In the genomic region with DNA sequence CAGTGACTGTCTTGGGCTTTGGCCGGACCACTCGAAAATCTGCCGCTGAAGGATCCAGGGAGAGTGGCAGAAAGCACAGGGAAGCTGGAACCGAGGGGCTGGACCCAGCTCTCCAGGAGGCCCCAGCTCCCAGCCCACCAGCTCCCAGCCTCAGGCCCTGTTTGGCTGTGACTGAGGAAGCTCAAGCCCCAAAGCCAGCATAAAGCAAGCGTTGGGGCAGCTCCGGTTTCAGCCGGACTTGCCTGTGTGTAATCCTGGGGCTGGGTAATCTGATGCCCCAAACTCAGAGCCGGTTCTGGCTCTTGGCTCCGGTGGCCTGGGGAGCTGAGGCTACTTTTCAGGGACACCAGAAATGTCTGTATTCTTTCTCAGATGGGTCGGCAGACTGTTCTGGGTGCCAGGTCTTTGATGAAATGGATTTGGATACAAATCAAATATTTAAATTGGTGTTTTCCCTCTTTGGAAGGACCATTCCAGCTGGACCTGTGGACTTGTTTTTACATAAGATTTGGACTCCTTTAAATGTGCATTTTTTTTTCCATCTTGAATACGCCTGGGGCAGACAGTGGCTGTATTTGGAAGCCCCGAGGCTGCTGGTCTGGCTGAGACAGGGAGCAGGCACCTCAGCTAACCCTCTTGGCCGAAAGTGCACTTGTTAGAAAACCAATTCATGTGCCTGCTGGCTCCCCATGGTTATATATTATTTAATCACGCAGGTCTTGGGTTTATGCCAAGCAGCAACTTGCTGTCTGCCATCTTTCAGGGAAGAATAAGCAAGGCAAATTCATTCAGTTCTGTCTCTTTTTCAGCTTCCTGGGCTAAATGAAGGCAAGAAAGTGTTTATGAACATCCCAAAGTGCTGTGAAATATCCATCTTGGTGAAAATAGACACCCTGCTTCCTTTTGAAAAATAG, we compare ENCODE assay signal across 12 cellular contexts. TPM values are rescaled to one million over a fixed set of nuclear protein-coding genes. Genes with fewer than 3 reads are reported as not detected.
DNase-seq lines count a peak whose midpoint lies in the region; ATAC-seq and TF ChIP-seq lines count a peak whose summit lies in the region.
"Had no signal": no experiment of that assay in that cellular context is flagged by ENCODE, and none has a peak within 500 bp of the region (broad histone marks: within the 10 kb centered on the region; RNA-seq: fewer than 3 reads in every experiment).

No MANE protein-coding gene starts in this region.

- ATAC-seq in Right ventricle myocardium superior (ENCODE audit: poor library complexity), result peak; percentile 62
- no peak for ATAC-seq in mucosa of descending colon

- intact Hi-C loops in Right ventricle myocardium superior (cut with DNase I), result no loop called here
- intact Hi-C loops in cardiac septum (cut with DNase I), result no loop called here
- intact Hi-C loops in vagina (cut with DNase I), result no loop called here
- intact Hi-C loops in mucosa of descending colon (cut with DNase I, micrococcal nuclease), result no loop called here

- peak overlapping the region; percentile 43 for H3K27ac ChIP-seq in vagina
- H3K27ac ChIP-seq: epithelial cell of prostate had no signal

- H3K9me3 ChIP-seq in vagina (no peaks in the 10 kb centered on the region), mucosa of descending colon (peaks cover 6% of the 10 kb centered on the region)

- H3K4me3 ChIP-seq in astrocyte of the spinal cord (ENCODE audit: low read depth, low read length) (no peak overlapping the region), vagina (no peak overlapping the region), mucosa of descending colon (no peak overlapping the region)

- H3K36me3 ChIP-seq in vagina (no peaks in the 10 kb centered on the region), mucosa of descending colon (ENCODE audit: low read depth) (no peaks in the 10 kb centered on the region)

- in situ Hi-C loops in astrocyte of the spinal cord (cut with HindIII; ENCODE audit: low sequenced_read_pairs), result no loop called here

- TF ChIP-seq CTCF in astrocyte of the spinal cord (IDR thresholded peaks at IDR 0.05; ENCODE audit: low read depth, low read length) (no peak), vagina (IDR thresholded peaks at IDR 0.05) (no peak), mucosa of descending colon (IDR thresholded peaks at IDR 0.05) (no peak)

- DNase-seq in Right ventricle myocardium superior (peak; percentile 49), cardiac septum (ENCODE audit: low spot score) (no peak), astrocyte of the spinal cord (ENCODE audit: low read depth, low spot score) (peak; percentile 54), medulla oblongata (ENCODE audit: extremely low spot score) (peak; percentile 54), vagina (ENCODE audit: extremely low spot score in 2 of 2) (no peak), mucosa of descending colon (no peak), cerebellar nuclear complex (lab: John Stamatoyannopoulos, UW) (no peak)
- no peak for DNase-seq in activated CD4-positive, CD25-positive, alpha-beta regulatory T cell (lab: John Stamatoyannopoulos, UW)
- DNase-seq: ACHN; MM.1S; stimulated activated CD4-positive, alpha-beta T cell treated with anti-CD3 and anti-CD28 coated beads, Interleukin-2, amount 100 ng/mL, for 24 hours had no signal

- H3K27me3 ChIP-seq in vagina, result no peaks in the 10 kb centered on the region

- no peak for TF ChIP-seq POLR2A in vagina (IDR thresholded peaks at IDR 0.05)

- H3K4me1 ChIP-seq in vagina, result no peaks in the 10 kb centered on the region
- no peaks in the 10 kb centered on the region for H3K4me1 ChIP-seq in mucosa of descending colon (ENCODE audit: low read depth)

RNA-seq across cellular contexts. Expression of a gene that starts 29.6 kb away (rescaled TPM):
- total RNA-seq in Right ventricle myocardium superior, result 3.1 TPM
- total RNA-seq in cardiac septum, result 3.6 TPM
- total RNA-seq in vagina, result 4.7 TPM
- total RNA-seq in mucosa of descending colon, result 1 to 10 TPM; 3.4 to 5.6 (median 4.1) TPM

Comparison
In these comparisons a context has a peak if more than half of its experiments do, and no peak if none do; other contexts are left out.
1. DNase-seq: peak in Right ventricle myocardium superior (single experiment), astrocyte of the spinal cord (single experiment) and medulla oblongata (single experiment); none in cardiac septum (single experiment), vagina (0 of 2), mucosa of descending colon (0 of 3), cerebellar nuclear complex (0 of 2) and activated CD4-positive, CD25-positive, alpha-beta regulatory T cell (0 of 4).